9 cellular contexts compared by ENCODE assay signal in the genomic region with DNA sequence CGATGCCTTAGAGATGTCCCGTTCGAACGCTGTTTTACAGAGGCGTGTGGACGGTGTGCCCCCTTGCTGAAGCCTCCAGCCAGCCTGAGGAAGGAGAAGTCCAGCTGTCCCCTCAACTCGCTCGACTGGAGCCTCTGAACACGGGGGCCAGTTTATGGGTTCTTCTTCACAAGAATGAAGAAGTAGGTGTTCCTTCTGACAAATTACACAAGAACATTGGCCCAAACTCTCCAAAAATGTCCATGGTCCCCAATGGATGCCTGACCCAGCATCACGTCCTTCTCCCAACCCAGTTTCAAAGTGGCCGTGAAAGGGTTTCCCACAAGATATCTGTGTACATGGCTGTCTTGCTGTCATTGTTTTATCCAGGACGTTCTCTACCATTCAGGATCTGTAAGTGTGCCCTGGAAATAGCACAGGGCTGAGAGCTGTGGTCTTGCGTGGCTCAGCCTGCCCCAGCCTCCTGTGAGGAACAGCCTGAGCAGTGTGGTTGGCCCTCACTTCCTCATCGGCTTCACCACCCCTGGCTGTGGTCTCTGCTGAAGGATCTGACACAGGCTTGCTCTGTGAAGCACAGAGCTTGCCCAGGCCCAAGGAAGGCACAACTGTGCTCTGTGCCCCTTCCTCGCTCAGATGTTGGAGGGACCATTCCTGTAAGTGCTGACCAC. TPM values are rescaled to one million over a fixed set of nuclear protein-coding genes. Genes with fewer than 3 reads are reported as not detected.
DNase-seq lines count a peak whose midpoint lies in the region; ATAC-seq and TF ChIP-seq lines count a peak whose summit lies in the region.
"Had no signal": no experiment of that assay in that cellular context is flagged by ENCODE, and none has a peak within 500 bp of the region (broad histone marks: within the 10 kb centered on the region; RNA-seq: fewer than 3 reads in every experiment).

No MANE protein-coding gene starts in this region.

- H3K27me3 Mint-ChIP-seq in T-helper 17 cell, result no peaks in the 10 kb centered on the region

- CTCF ChIA-PET in RWPE1 (lab: Yijun Ruan, JAX), result interaction anchor here (0.6 to 0.7 kb wide), 3 partner anchors 18 to 626 kb away, joined by 3 to 4 read pairs (median 3); no protein-coding TSS in a partner anchor

- peak overlapping the region; percentile 72 for H3K4me3 Mint-ChIP-seq in T-helper 17 cell

- H3K4me3 ChIP-seq in foreskin fibroblast (ENCODE audit: low read depth in 1 of 2, low read length in 2 of 2), result no peak overlapping the region

- H3K36me3 Mint-ChIP-seq in T-helper 17 cell (ENCODE audit: low read depth), result peaks cover 1% of the 10 kb centered on the region

- POLR2A ChIA-PET in RWPE1 (lab: Yijun Ruan, JAX; ENCODE audit: low non-redundant PET), result no interaction called here

- H3K27ac Mint-ChIP-seq in T-helper 17 cell, result peak overlapping the region; percentile 76

- TF ChIP-seq CTCF in foreskin fibroblast (IDR thresholded peaks at IDR 0.05; ENCODE audit: low read depth, low read length), result no peak
- TF ChIP-seq CTCF in RWPE1 (conservative IDR thresholded peaks at IDR 0.05; ENCODE audit: low read depth), result no peak

- ATAC-seq in GM21737 (IDR thresholded peaks at IDR 0.05; ENCODE audit: unreplicated experiment) (peak; percentile 54), T-helper 17 cell (peak; percentile 99), esophagus mucosa (peak; percentile 47)

- DNase-seq in T-helper 17 cell, result no peak
- DNase-seq in stimulated activated CD8-positive, alpha-beta memory T cell treated with anti-CD3 and anti-CD28 coated beads, Interleukin-2, amount 100 ng/mL, for 48 hours (ENCODE audit: low read depth in 2 of 2), result peak; percentile 10 to 17
- DNase-seq in NCI-H2171 (lab: John Stamatoyannopoulos, UW), result no peak
- no peak for DNase-seq in foreskin fibroblast
- DNase-seq in RWPE1 (ENCODE audit: low spot score), result no peak
- DNase-seq in islet precursor cell, result no peak

- H3K9me3 ChIP-seq in T-helper 17 cell (ENCODE audit: control insufficient read depth, low read length, poor library complexity, severe bottlenecking), result no peaks in the 10 kb centered on the region

- H3K4me1 Mint-ChIP-seq in T-helper 17 cell, result peaks cover 21% of the 10 kb centered on the region

- no peak overlapping the region for H3K27ac ChIP-seq in RWPE1

RNA-seq across cellular contexts. Expression of gene S100B, which starts 1.0 kb away (rescaled TPM):
- total RNA-seq in T-helper 17 cell, result not detected
- total RNA-seq in esophagus mucosa, result 0.64 TPM
- total RNA-seq: bronchial epithelial cell had no signal

RNA-seq across cellular contexts. Expression of gene PRMT2, which starts 29.6 kb away (rescaled TPM):
- total RNA-seq in T-helper 17 cell (100 to 1,000 TPM in 1 of 2 donors, 10 to 100 TPM in 1; 89.1 to 102 TPM), esophagus mucosa (71.1 TPM)

Comparison
In these comparisons a context has a peak if more than half of its experiments do, and no peak if none do; other contexts are left out.
1. ATAC-seq: peak in every context shown above with its lines; median percentile 99 in T-helper 17 cell; 54 in GM21737; 47 in esophagus mucosa.
2. DNase-seq: peak in stimulated activated CD8-positive, alpha-beta memory T cell treated with anti-CD3 and anti-CD28 coated beads, Interleukin-2, amount 100 ng/mL, for 48 hours (2 of 2); none in T-helper 17 cell (0 of 3), NCI-H2171 (single experiment), foreskin fibroblast (0 of 2), RWPE1 (single experiment) and islet precursor cell (single experiment).